In genomic region chr7:15720849-15721471, GRCh38 we compare ENCODE assay signal across 8 cellular contexts. TPM values are rescaled to one million over a fixed set of nuclear protein-coding genes. Genes with fewer than 3 reads are reported as not detected.
DNase-seq lines count a peak whose midpoint lies in the region; ATAC-seq and TF ChIP-seq lines count a peak whose summit lies in the region.

No MANE protein-coding gene starts in this region.

- H3K27ac ChIP-seq in HL-60 (replicated peaks) (no peak overlapping the region), Panc1 (ENCODE audit: low read length) (no peak overlapping the region)

- H3K36me3 ChIP-seq in Panc1 (ENCODE audit: control insufficient read depth, insufficient read depth, low read length), result no peaks in the 10 kb centered on the region

- H3K4me3 Mint-ChIP-seq in progenitor cell of endocrine pancreas (ENCODE audit: low read depth), result no peak overlapping the region
- no peak overlapping the region for H3K4me3 Mint-ChIP-seq in T-helper 2 cell treated with Interferon-gamma antibody and Interleukin-4, amounts not matched to agents 5 μg/mL and 100 μg/mL, for 36 hours

- CTCF ChIA-PET in Panc1 (lab: Charles Lee), result interaction anchor here (0.6 to 0.7 kb wide), 2 partner anchors 553 to 688 kb away, joined by 3 read pairs; no protein-coding TSS in a partner anchor

- ATAC-seq in Panc1 (no peak), HG03135 (IDR thresholded peaks at IDR 0.05; ENCODE audit: unreplicated experiment) (no peak)

- H3K9me3 Mint-ChIP-seq in progenitor cell of endocrine pancreas (ENCODE audit: low read depth), result no peaks in the 10 kb centered on the region
- no peaks in the 10 kb centered on the region for H3K9me3 Mint-ChIP-seq in T-helper 2 cell treated with Interferon-gamma antibody and Interleukin-4, amounts not matched to agents 5 μg/mL and 100 μg/mL, for 36 hours

- POLR2A ChIA-PET in Panc1 (lab: Charles Lee), result no interaction called here

- in situ Hi-C loops in Panc1 (cut with HindIII; ENCODE audit: low pct_unique_long_range_greater_than_20kb, low sequenced_read_pairs), result no loop called here

- no peaks in the 10 kb centered on the region for H3K4me1 ChIP-seq in Panc1 (ENCODE audit: control insufficient read depth, insufficient read depth, low read length)

- H3K9me3 ChIP-seq in Panc1 (ENCODE audit: control insufficient read depth, insufficient read depth, low read depth, low read length), result no peaks in the 10 kb centered on the region; the same call in 1 of the 2 replicates

- no peak overlapping the region for H3K27ac Mint-ChIP-seq in progenitor cell of endocrine pancreas
- H3K27ac Mint-ChIP-seq in T-helper 2 cell treated with Interferon-gamma antibody and Interleukin-4, amounts not matched to agents 5 μg/mL and 100 μg/mL, for 36 hours, result no peak overlapping the region

- H3K27me3 Mint-ChIP-seq in progenitor cell of endocrine pancreas, result no peaks in the 10 kb centered on the region
- no peaks in the 10 kb centered on the region for H3K27me3 Mint-ChIP-seq in T-helper 2 cell treated with Interferon-gamma antibody and Interleukin-4, amounts not matched to agents 5 μg/mL and 100 μg/mL, for 36 hours (ENCODE audit: low read depth)

- H3K27me3 ChIP-seq in HL-60 (ENCODE audit: insufficient read depth, poor library complexity, severe bottlenecking) (no peaks in the 10 kb centered on the region), Panc1 (ENCODE audit: control insufficient read depth, insufficient read depth, low read length) (no peaks in the 10 kb centered on the region)

- peaks cover 6% of the 10 kb centered on the region for H3K4me1 Mint-ChIP-seq in progenitor cell of endocrine pancreas (ENCODE audit: low read depth)
- no peaks in the 10 kb centered on the region for H3K4me1 Mint-ChIP-seq in T-helper 2 cell treated with Interferon-gamma antibody and Interleukin-4, amounts not matched to agents 5 μg/mL and 100 μg/mL, for 36 hours (ENCODE audit: low read depth)

- H3K36me3 Mint-ChIP-seq in progenitor cell of endocrine pancreas (ENCODE audit: insufficient read depth), result no peaks in the 10 kb centered on the region
- no peaks in the 10 kb centered on the region for H3K36me3 Mint-ChIP-seq in T-helper 2 cell treated with Interferon-gamma antibody and Interleukin-4, amounts not matched to agents 5 μg/mL and 100 μg/mL, for 36 hours (ENCODE audit: low read depth)

- intact Hi-C loops in Panc1 (cut with micrococcal nuclease; ENCODE audit: unreplicated experiment), result loop anchor here (5.0 to 10.0 kb wide), 3 partner anchors 354 to 414 kb away; no protein-coding TSS in a partner anchor

- DNase-seq in DMS153 (lab: John Stamatoyannopoulos, UW) (peak; percentile 14), HL-60 (ENCODE audit: low read depth in 1 of 2, low spot score in 1 of 2) (peak in 1 of 2 experiments; percentile 26), Panc1 (ENCODE audit: low read depth, low spot score) (peak; percentile 2), erythroblast (lab: John Stamatoyannopoulos, UW) (peak; percentile 27 to 56), progenitor cell of endocrine pancreas (ENCODE audit: low spot score, unreplicated experiment) (no peak), cortex of kidney (lab: John Stamatoyannopoulos, UW) (no peak)
- no peak for DNase-seq in T-helper 2 cell treated with Interferon-gamma antibody and Interleukin-4, amounts not matched to agents 5 μg/mL and 100 μg/mL, for 36 hours (ENCODE audit: low spot score)

- TF ChIP-seq POLR2A in erythroblast (IDR thresholded peaks at IDR 0.05; ENCODE audit: low read length), result no peak

- H3K4me3 ChIP-seq in HL-60 (replicated peaks; ENCODE audit: insufficient read depth, low read length), result no peak overlapping the region
- H3K4me3 ChIP-seq in Panc1 (ENCODE audit: low read depth in 2 of 2, low read length in 2 of 2), result no peak overlapping the region

- no TSS peak for BruUV-seq in Panc1 (replicated peaks; lab: Mats Ljungman, UMichigan)

- TF ChIP-seq CTCF in HL-60 (IDR thresholded peaks at IDR 0.05; ENCODE audit: insufficient read depth, low read length), result peak; percentile 51
- TF ChIP-seq CTCF in Panc1 (IDR thresholded peaks at IDR 0.05), result peak; percentile 73; the same call in 1 of the 2 replicates
- peak; percentile 81 for TF ChIP-seq CTCF in progenitor cell of endocrine pancreas (IDR thresholded peaks at IDR 0.05; ENCODE audit: unreplicated experiment)

RNA-seq across cellular contexts. Expression of gene MEOX2, which starts 34.5 kb away (rescaled TPM):
- total RNA-seq in Panc1 (2021; ENCODE audit: unreplicated experiment), result not detected
- polyA plus RNA-seq in Panc1 (2012; ENCODE audit: insufficient read length), result not detected
- total RNA-seq in progenitor cell of endocrine pancreas, result 0.20 TPM in 1 of 2 replicates, not detected in the other

Comparison
In these comparisons a context has a peak if more than half of its experiments do, and no peak if none do; other contexts are left out.
1. DNase-seq: peak in DMS153 (single experiment), Panc1 (single experiment) and erythroblast (2 of 2); none in progenitor cell of endocrine pancreas (single experiment), T-helper 2 cell treated with Interferon-gamma antibody and Interleukin-4, amounts not matched to agents 5 μg/mL and 100 μg/mL, for 36 hours (single experiment) and cortex of kidney (single experiment).
2. Peak in every context shown above with its lines, with median percentiles within 50 percentile points of each other: CTCF ChIP-seq.